15 cellular contexts compared by ENCODE assay signal in genomic region chr10:129631870-129632623, GRCh38.
DNase-seq lines count a peak whose midpoint lies in the region; ATAC-seq and TF ChIP-seq lines count a peak whose summit lies in the region.
"Had no signal": no experiment of that assay in that cellular context is flagged by ENCODE, and none has a peak within 500 bp of the region (broad histone marks: within the 10 kb centered on the region; RNA-seq: fewer than 3 reads in every experiment).

No MANE protein-coding gene starts in this region.

- DNase-seq in DND-41 (no peak), HuH-7 (ENCODE audit: low spot score) (peak; percentile 22), NB4 (ENCODE audit: low read depth) (peak; percentile 58)
- no peak for DNase-seq in activated CD8-positive, alpha-beta memory T cell treated with anti-CD3 and anti-CD28 coated beads for 24 hours
- no peak for DNase-seq in effector memory CD4-positive, alpha-beta T cell
- DNase-seq: C1 segment of cervical spinal cord; Calu3; CD4-positive, alpha-beta memory T cell; COR-L47; DMS53; DMS79 treated with DMSO at 0.1 percent for 48 hours; H9 had no signal

- TF ChIP-seq CTCF in DND-41 (IDR thresholded peaks at IDR 0.05; ENCODE audit: borderline replicate concordance, extremely low read depth, low read length, poor library complexity, severe bottlenecking) (no peak), NB4 (IDR thresholded peaks at IDR 0.05; ENCODE audit: low read depth, low read length) (no peak)

- H3K4me1 ChIP-seq in DND-41 (ENCODE audit: insufficient read depth, low read length): no peaks in the 10 kb centered on the region
- no peaks in the 10 kb centered on the region for H3K4me1 ChIP-seq in effector memory CD4-positive, alpha-beta T cell (ENCODE audit: control insufficient read depth, insufficient read depth, low read length, poor library complexity, severe bottlenecking)

- no peak overlapping the region for H3K4me3 ChIP-seq in DND-41 (ENCODE audit: low read depth in 1 of 2, low read length in 2 of 2)
- H3K4me3 ChIP-seq in NB4 (ENCODE audit: low read depth, low read length): no peak overlapping the region
- H3K4me3 ChIP-seq in effector memory CD4-positive, alpha-beta T cell (ENCODE audit: insufficient read depth, low read depth, low read length, poor library complexity, severe bottlenecking): no peak overlapping the region
- H3K4me3 ChIP-seq: GM23338 had no signal

- H4K20me1 ChIP-seq in DND-41 (ENCODE audit: insufficient read depth, low read length): no peaks in the 10 kb centered on the region

- H3K9ac ChIP-seq in DND-41 (ENCODE audit: low read depth, low read length): no peak overlapping the region

- TF ChIP-seq POLR2A in NB4 (IDR thresholded peaks at IDR 0.05; ENCODE audit: extremely low read depth, insufficient read length): no peak

- peaks cover 4% of the 10 kb centered on the region; the same call in 1 of the 2 replicates for H3K36me3 ChIP-seq in DND-41 (ENCODE audit: insufficient read depth, low read length)
- H3K36me3 ChIP-seq in effector memory CD4-positive, alpha-beta T cell (ENCODE audit: control insufficient read depth, insufficient read depth, low read length): no peaks in the 10 kb centered on the region

- no peak overlapping the region for H3K27ac ChIP-seq in DND-41 (ENCODE audit: low read length)
- H3K27ac ChIP-seq in effector memory CD4-positive, alpha-beta T cell (ENCODE audit: insufficient read depth, low read length, poor library complexity, severe bottlenecking): no peak overlapping the region

- H2AFZ ChIP-seq in DND-41 (ENCODE audit: low read depth, low read length): no peak overlapping the region
- H2AFZ ChIP-seq: GM23338 had no signal

- H3K27me3 ChIP-seq in DND-41 (ENCODE audit: insufficient read depth, low read length, poor library complexity): no peaks in the 10 kb centered on the region
- H3K27me3 ChIP-seq in effector memory CD4-positive, alpha-beta T cell (replicated peaks; ENCODE audit: control insufficient read depth, insufficient read depth, low read length, poor library complexity, severe bottlenecking): no peaks in the 10 kb centered on the region

- ATAC-seq in DND-41 (ENCODE audit: insufficient read depth, low read depth) (peak; percentile 35; the same call in 1 of the 3 replicates), HG03460 (IDR thresholded peaks at IDR 0.05; ENCODE audit: unreplicated experiment) (no peak)
- ATAC-seq: GM23338, HCT116 had no signal

- H3K79me2 ChIP-seq in DND-41 (ENCODE audit: insufficient read depth, low read length): no peaks in the 10 kb centered on the region; the same call in 1 of the 2 replicates

- H3K4me2 ChIP-seq in DND-41 (ENCODE audit: insufficient read depth, low read length): no peak overlapping the region
- H3K4me2 ChIP-seq: GM23338 had no signal

- H3K9me3 ChIP-seq in DND-41 (ENCODE audit: insufficient read depth, low read length, severe bottlenecking): peaks cover 12% of the 10 kb centered on the region
- H3K9me3 ChIP-seq in effector memory CD4-positive, alpha-beta T cell (ENCODE audit: control insufficient read depth, low read length): peaks cover 3% of the 10 kb centered on the region

Comparison
In these comparisons a context has a peak if more than half of its experiments do, and no peak if none do; other contexts are left out.
1. DNase-seq: peak in HuH-7 (single experiment) and NB4 (single experiment); none in DND-41 (single experiment), activated CD8-positive, alpha-beta memory T cell treated with anti-CD3 and anti-CD28 coated beads for 24 hours (single experiment) and effector memory CD4-positive, alpha-beta T cell (0 of 3).